ENCODE assay signal across 27 cellular contexts in genomic region chr7:73330772-73331171, GRCh38. TPM values are rescaled to one million over a fixed set of nuclear protein-coding genes. Genes with fewer than 3 reads are reported as not detected.
"Had no signal": no experiment of that assay in that cellular context is flagged by ENCODE, and none has a peak within 500 bp of the region (broad histone marks: within the 10 kb centered on the region; RNA-seq: fewer than 3 reads in every experiment).

No MANE protein-coding gene starts in this region.

- H3K36me3 Mint-ChIP-seq: activated CD8-positive, alpha-beta memory T cell treated with anti-CD3 and anti-CD28 coated beads, Interleukin-2, amount 10 ng/mL, durations not matched to agents 7 days and 5 days; naive thymus-derived CD4-positive, alpha-beta T cell; stimulated activated effector memory CD8-positive, alpha-beta T cell treated with anti-CD3 and anti-CD28 coated beads, Interleukin-12 subunit alpha, Interleukin-12 subunit beta, amount 100 ng/mL, for 72 hours had no signal

- H3K9me3 ChIP-seq: body of pancreas, left lung, ovary, tibial artery had no signal

- H3K4me3 ChIP-seq: body of pancreas, cardiac muscle cell, left lung, lung, ovary, tibial artery had no signal

- H3K27me3 Mint-ChIP-seq: activated naive CD8-positive, alpha-beta T cell treated with anti-CD3 and anti-CD28 coated beads, Interleukin-2, amount 50 U/mL, for 24 hours; effector memory CD8-positive, alpha-beta T cell; stimulated activated naive CD8-positive, alpha-beta T cell treated with anti-CD3 and anti-CD28 coated beads, Interleukin-15, amount 100 ng/mL, for 72 hours had no signal

- H3K4me1 Mint-ChIP-seq: activated naive CD8-positive, alpha-beta T cell treated with anti-CD3 and anti-CD28 coated beads, Interleukin-2, amount 50 U/mL, for 24 hours; stimulated activated effector memory CD8-positive, alpha-beta T cell treated with anti-CD3 and anti-CD28 coated beads, Interleukin-12 subunit alpha, Interleukin-12 subunit beta, amount 100 ng/mL, for 72 hours; stimulated activated naive CD8-positive, alpha-beta T cell treated with anti-CD3 and anti-CD28 coated beads, Interleukin-15, amount 100 ng/mL, for 72 hours had no signal

- H3K27ac ChIP-seq: body of pancreas, cardiac muscle cell, ovary, tibial artery had no signal

- H3K4me3 Mint-ChIP-seq: activated CD4-positive, alpha-beta memory T cell treated with anti-CD3 and anti-CD28 coated beads, Interleukin-2, amount 10 ng/mL, durations not matched to agents 7 days and 5 days; activated CD8-positive, alpha-beta memory T cell treated with anti-CD3 and anti-CD28 coated beads, Interleukin-2, amount 10 ng/mL, durations not matched to agents 7 days and 5 days; activated naive CD8-positive, alpha-beta T cell treated with anti-CD3 and anti-CD28 coated beads, Interleukin-2, amount 50 U/mL, for 24 hours; activated T-helper 1 cell treated with anti-CD3 and anti-CD28 coated beads, Interleukin-12 subunit alpha, Interleukin-12 subunit beta, Interleukin-2, Interleukin-4 antibody, amounts not matched to agents 30 ng/mL and 10 ng/mL and 1 ng/mL, durations not matched to agents 14 hours and 24 hours and 36 hours; effector memory CD8-positive, alpha-beta T cell; naive thymus-derived CD4-positive, alpha-beta T cell; stimulated activated effector memory CD8-positive, alpha-beta T cell treated with anti-CD3 and anti-CD28 coated beads, Interleukin-12 subunit alpha, Interleukin-12 subunit beta, amount 100 ng/mL, for 72 hours; stimulated activated naive CD8-positive, alpha-beta T cell treated with anti-CD3 and anti-CD28 coated beads, Interleukin-15, amount 100 ng/mL, for 72 hours; T-helper 1 cell treated with Interleukin-12 subunit alpha and Interleukin-12 subunit beta and Interleukin-4 antibody, amounts not matched to agents 30 μg/mL and 1 μg/mL, for 36 hours had no signal

- H3K27me3 ChIP-seq: body of pancreas, cardiac muscle cell, left lung, ovary had no signal

- H3K36me3 ChIP-seq: cardiac muscle cell, left lung, ovary, tibial artery had no signal

- H3K27ac Mint-ChIP-seq: activated CD4-positive, alpha-beta memory T cell treated with anti-CD3 and anti-CD28 coated beads, Interleukin-2, amount 10 ng/mL, durations not matched to agents 7 days and 5 days; activated CD8-positive, alpha-beta memory T cell treated with anti-CD3 and anti-CD28 coated beads, Interleukin-2, amount 10 ng/mL, durations not matched to agents 7 days and 5 days; activated naive CD8-positive, alpha-beta T cell treated with anti-CD3 and anti-CD28 coated beads, Interleukin-2, amount 50 U/mL, for 24 hours; activated T-helper 1 cell treated with anti-CD3 and anti-CD28 coated beads, Interleukin-12 subunit alpha, Interleukin-12 subunit beta, Interleukin-2, Interleukin-4 antibody, amounts not matched to agents 30 ng/mL and 10 ng/mL and 1 ng/mL, durations not matched to agents 14 hours and 24 hours and 36 hours; effector memory CD8-positive, alpha-beta T cell; stimulated activated effector memory CD8-positive, alpha-beta T cell treated with anti-CD3 and anti-CD28 coated beads, Interleukin-12 subunit alpha, Interleukin-12 subunit beta, amount 100 ng/mL, for 72 hours; stimulated activated naive CD8-positive, alpha-beta T cell treated with anti-CD3 and anti-CD28 coated beads, Interleukin-15, amount 100 ng/mL, for 72 hours; T-helper 1 cell treated with Interleukin-12 subunit alpha and Interleukin-12 subunit beta and Interleukin-4 antibody, amounts not matched to agents 30 μg/mL and 1 μg/mL, for 36 hours had no signal

- ATAC-seq: activated CD8-positive, alpha-beta memory T cell treated with anti-CD3 and anti-CD28 coated beads, Interleukin-2, amount 10 ng/mL, durations not matched to agents 7 days and 5 days; activated naive CD8-positive, alpha-beta T cell treated with anti-CD3 and anti-CD28 coated beads, Interleukin-2, amount 50 U/mL, for 24 hours; body of pancreas; effector memory CD8-positive, alpha-beta T cell; naive thymus-derived CD4-positive, alpha-beta T cell; stimulated activated effector memory CD8-positive, alpha-beta T cell treated with anti-CD3 and anti-CD28 coated beads, Interleukin-12 subunit alpha, Interleukin-12 subunit beta, amount 100 ng/mL, for 72 hours; stimulated activated naive CD8-positive, alpha-beta T cell treated with anti-CD3 and anti-CD28 coated beads, Interleukin-15, amount 100 ng/mL, for 72 hours had no signal

- DNase-seq: activated CD4-positive, alpha-beta memory T cell treated with anti-CD3 and anti-CD28 coated beads, Interleukin-2, amount 10 ng/mL, durations not matched to agents 7 days and 5 days; activated CD4-positive, alpha-beta T cell treated with anti-CD3 and anti-CD28 coated beads for 48 hours; activated CD8-positive, alpha-beta memory T cell treated with anti-CD3 and anti-CD28 coated beads, Interleukin-2, amount 10 ng/mL, durations not matched to agents 7 days and 5 days; activated gamma-delta T cell; activated naive CD4-positive, alpha-beta T cell treated with anti-CD3 and anti-CD28 coated beads, Interleukin-2, amount 50 U/mL, for 16 hours; activated naive CD8-positive, alpha-beta T cell treated with anti-CD3 and anti-CD28 coated beads, Interleukin-2, amount 50 U/mL, for 24 hours; effector memory CD8-positive, alpha-beta T cell; foreskin melanocyte; left lung; naive thymus-derived CD4-positive, alpha-beta T cell; ovary; right cardiac atrium; stimulated activated CD4-positive, alpha-beta T cell treated with anti-CD3 and anti-CD28 coated beads, Interleukin-1b, Interleukin-23, amount 100 ng/mL, for 48 hours; stimulated activated naive CD8-positive, alpha-beta T cell treated with anti-CD3 and anti-CD28 coated beads, Interleukin-15, amount 100 ng/mL, for 72 hours; tibial artery had no signal

- H3K4me1 ChIP-seq: body of pancreas, left lung, tibial artery had no signal

- H3K9me3 Mint-ChIP-seq: activated CD4-positive, alpha-beta memory T cell treated with anti-CD3 and anti-CD28 coated beads, Interleukin-2, amount 10 ng/mL, durations not matched to agents 7 days and 5 days; activated naive CD8-positive, alpha-beta T cell treated with anti-CD3 and anti-CD28 coated beads, Interleukin-2, amount 50 U/mL, for 24 hours; activated T-helper 1 cell treated with anti-CD3 and anti-CD28 coated beads, Interleukin-12 subunit alpha, Interleukin-12 subunit beta, Interleukin-2, Interleukin-4 antibody, amounts not matched to agents 30 ng/mL and 10 ng/mL and 1 ng/mL, durations not matched to agents 14 hours and 24 hours and 36 hours; effector memory CD8-positive, alpha-beta T cell; naive thymus-derived CD4-positive, alpha-beta T cell; stimulated activated effector memory CD8-positive, alpha-beta T cell treated with anti-CD3 and anti-CD28 coated beads, Interleukin-12 subunit alpha, Interleukin-12 subunit beta, amount 100 ng/mL, for 72 hours; stimulated activated naive CD8-positive, alpha-beta T cell treated with anti-CD3 and anti-CD28 coated beads, Interleukin-15, amount 100 ng/mL, for 72 hours; T-helper 1 cell treated with Interleukin-12 subunit alpha and Interleukin-12 subunit beta and Interleukin-4 antibody, amounts not matched to agents 30 μg/mL and 1 μg/mL, for 36 hours had no signal

RNA-seq across cellular contexts. Expression of gene FKBP6, which starts 2.8 kb away (rescaled TPM):
- total RNA-seq: activated CD4-positive, alpha-beta memory T cell treated with anti-CD3 and anti-CD28 coated beads, Interleukin-2, amount 10 ng/mL, durations not matched to agents 7 days and 5 days; activated CD8-positive, alpha-beta memory T cell treated with anti-CD3 and anti-CD28 coated beads, Interleukin-2, amount 10 ng/mL, durations not matched to agents 7 days and 5 days; activated T-helper 1 cell treated with anti-CD3 and anti-CD28 coated beads, Interleukin-12 subunit alpha, Interleukin-12 subunit beta, Interleukin-2, Interleukin-4 antibody, amounts not matched to agents 30 ng/mL and 10 ng/mL and 1 ng/mL, durations not matched to agents 14 hours and 24 hours and 36 hours; body of pancreas; cardiac muscle cell; dermis microvascular lymphatic vessel endothelial cell; endothelial cell of umbilical vein; esophagus mucosa; mesenteric fat pad; pulmonary artery endothelial cell; right cardiac atrium; urinary bladder had no signal
- polyA plus RNA-seq: cardiac muscle cell; naive thymus-derived CD4-positive, alpha-beta T cell; right cardiac atrium; urinary bladder had no signal

RNA-seq across cellular contexts. Expression of gene TRIM50, which starts 2.9 kb away (rescaled TPM):
- total RNA-seq: activated CD4-positive, alpha-beta memory T cell treated with anti-CD3 and anti-CD28 coated beads, Interleukin-2, amount 10 ng/mL, durations not matched to agents 7 days and 5 days; activated CD8-positive, alpha-beta memory T cell treated with anti-CD3 and anti-CD28 coated beads, Interleukin-2, amount 10 ng/mL, durations not matched to agents 7 days and 5 days; activated T-helper 1 cell treated with anti-CD3 and anti-CD28 coated beads, Interleukin-12 subunit alpha, Interleukin-12 subunit beta, Interleukin-2, Interleukin-4 antibody, amounts not matched to agents 30 ng/mL and 10 ng/mL and 1 ng/mL, durations not matched to agents 14 hours and 24 hours and 36 hours; cardiac muscle cell; dermis microvascular lymphatic vessel endothelial cell; endothelial cell of umbilical vein; esophagus mucosa; naive thymus-derived CD4-positive, alpha-beta T cell; pulmonary artery endothelial cell had no signal
- polyA plus RNA-seq: cardiac muscle cell; endothelial cell of umbilical vein; naive thymus-derived CD4-positive, alpha-beta T cell had no signal
